Comparison of ENCODE assay signal across 6 cellular contexts in the genomic region with DNA sequence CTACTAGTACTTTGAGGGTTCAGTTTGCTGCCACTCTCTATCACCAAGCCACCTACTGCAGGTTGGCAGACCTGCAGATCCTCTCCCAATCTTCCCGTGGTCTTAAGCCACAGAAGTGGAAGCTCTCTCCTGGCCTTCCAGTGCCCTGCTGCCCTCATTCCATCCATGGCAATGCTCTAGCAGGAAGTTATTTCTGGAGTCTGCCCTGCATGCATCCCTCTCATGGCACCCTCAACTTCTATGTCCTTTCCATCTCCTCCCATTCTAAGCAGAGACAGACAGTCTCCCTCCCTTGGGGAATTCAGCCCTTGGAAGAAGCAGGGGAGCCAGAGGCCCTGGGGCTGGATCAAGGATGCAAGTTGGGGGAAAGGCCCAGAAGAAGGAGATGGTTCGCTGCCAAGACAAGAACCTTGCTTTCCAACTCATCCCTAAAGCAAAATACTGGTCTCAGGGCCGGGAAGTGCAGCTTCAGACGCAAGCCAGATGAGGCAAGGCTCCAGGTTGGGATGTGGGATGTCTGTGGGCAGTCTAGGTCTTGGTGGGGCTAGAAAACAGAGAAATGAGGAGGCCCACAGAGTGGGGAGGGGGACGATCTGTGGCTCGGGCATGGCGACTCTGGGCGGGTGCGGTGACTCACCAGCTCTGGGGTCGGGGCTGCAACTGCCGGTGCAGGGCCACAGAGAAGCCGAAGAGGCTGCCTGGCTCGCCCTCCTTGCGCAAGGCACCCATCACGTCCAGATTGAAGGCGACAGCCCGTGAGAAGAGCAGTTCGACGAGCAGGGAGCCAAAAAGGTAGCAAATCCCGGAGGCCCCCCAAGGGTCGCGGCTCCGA. TPM values are rescaled to one million over a fixed set of nuclear protein-coding genes. Genes with fewer than 3 reads are reported as not detected.
DNase-seq lines count a peak whose midpoint lies in the region; ATAC-seq, FAIRE-seq and TF ChIP-seq lines count a peak whose summit lies in the region.

No MANE protein-coding gene starts in this region.

- H3K4me1 ChIP-seq in BE2C = no peaks in the 10 kb centered on the region
- H3K4me1 ChIP-seq in iPS-20b (ENCODE audit: insufficient read depth, low read length) = peaks cover 26% of the 10 kb centered on the region
- peaks cover 18% of the 10 kb centered on the region for H3K4me1 ChIP-seq in vagina

- no peaks in the 10 kb centered on the region for H3K9me3 ChIP-seq in BE2C
- no peaks in the 10 kb centered on the region for H3K9me3 ChIP-seq in iPS-20b (ENCODE audit: insufficient read depth, low read depth, low read length)
- no peaks in the 10 kb centered on the region for H3K9me3 ChIP-seq in vagina

- H3K36me3 ChIP-seq in BE2C = no peaks in the 10 kb centered on the region
- peaks cover 3% of the 10 kb centered on the region; the same call in 1 of the 2 replicates for H3K36me3 ChIP-seq in iPS-20b (ENCODE audit: insufficient read depth, low read depth, low read length)
- H3K36me3 ChIP-seq in vagina = no peaks in the 10 kb centered on the region

- DNase-seq in BE2C (no peak), RPMI7951 (ENCODE audit: low read depth) (peak; percentile 17), vagina (ENCODE audit: extremely low spot score in 2 of 2) (no peak), RCC 7860 (ENCODE audit: low spot score) (no peak)

- H3K27ac ChIP-seq in iPS-20b (ENCODE audit: low read length) (no peak overlapping the region), vagina (peak overlapping the region; percentile 69)

- ATAC-seq in GM18907 (IDR thresholded peaks at IDR 0.05; ENCODE audit: unreplicated experiment) = no peak

- peak overlapping the region; percentile 84 for H3K9ac ChIP-seq in iPS-20b (ENCODE audit: low read depth, low read length)

- no peak for TF ChIP-seq CTCF in BE2C (IDR thresholded peaks at IDR 0.05; ENCODE audit: low read depth, low read length)
- no peak for TF ChIP-seq CTCF in vagina (IDR thresholded peaks at IDR 0.05)

- no peak for TF ChIP-seq POLR2A in vagina (IDR thresholded peaks at IDR 0.05)

- H3K4me3 ChIP-seq in BE2C (ENCODE audit: low read depth, low read length) (peak overlapping the region; percentile 48), iPS-20b (ENCODE audit: low read length) (peak overlapping the region; percentile 80), vagina (peak overlapping the region; percentile 53 to 66)

- H3K27me3 ChIP-seq in BE2C (peaks cover 54% of the 10 kb centered on the region), iPS-20b (ENCODE audit: insufficient read depth, low read length) (peaks cover 24% of the 10 kb centered on the region), vagina (no peaks in the 10 kb centered on the region)

- intact Hi-C loops in vagina (cut with DNase I) = no loop called here

- no peak for FAIRE-seq in RCC 7860 (lab: Jason Lieb, UNC)

RNA-seq across cellular contexts. Expression of gene ITGA7, which starts 0.6 kb away (rescaled TPM):
- polyA plus RNA-seq in BE2C (2012; ENCODE audit: insufficient read depth, insufficient read length, low read depth) = 3.1 TPM
- total RNA-seq in RPMI7951 (2014; rRNA removed; shearing (Covaris generic)) = 11.4 and 15.1 TPM in 2 replicates
- total RNA-seq in vagina = 23.6 TPM

RNA-seq across cellular contexts. Expression of gene BLOC1S1, which starts 8.8 kb away (rescaled TPM):
- 146 TPM for polyA plus RNA-seq in BE2C (2012; ENCODE audit: insufficient read depth, insufficient read length, low read depth)
- 155 and 170 TPM in 2 replicates for total RNA-seq in RPMI7951 (2014; rRNA removed; shearing (Covaris generic))
- total RNA-seq in vagina = 173 TPM

RNA-seq across cellular contexts. Expression of gene RDH5, which starts 13.1 kb away (rescaled TPM):
- polyA plus RNA-seq in BE2C (2012; ENCODE audit: insufficient read depth, insufficient read length, low read depth) = 2.2 TPM
- total RNA-seq in RPMI7951 (2014; rRNA removed; shearing (Covaris generic)) = 6.0 and 6.7 TPM in 2 replicates
- total RNA-seq in vagina = 10.6 TPM

RNA-seq across cellular contexts. Expression of gene CD63, which starts 21.8 kb away (rescaled TPM):
- 1,347 TPM for polyA plus RNA-seq in BE2C (2012; ENCODE audit: insufficient read depth, insufficient read length, low read depth)
- 1,417 and 1,738 TPM in 2 replicates for total RNA-seq in RPMI7951 (2014; rRNA removed; shearing (Covaris generic))
- 568 TPM for total RNA-seq in vagina

RNA-seq across cellular contexts. Expression of gene GDF11, which starts 35.9 kb away (rescaled TPM):
- 111 TPM for polyA plus RNA-seq in BE2C (2012; ENCODE audit: insufficient read depth, insufficient read length, low read depth)
- 1.6 and 2.1 TPM in 2 replicates for total RNA-seq in RPMI7951 (2014; rRNA removed; shearing (Covaris generic))
- 7.6 TPM for total RNA-seq in vagina
